Comparison of ENCODE assay signal across 16 cellular contexts in the genomic region with DNA sequence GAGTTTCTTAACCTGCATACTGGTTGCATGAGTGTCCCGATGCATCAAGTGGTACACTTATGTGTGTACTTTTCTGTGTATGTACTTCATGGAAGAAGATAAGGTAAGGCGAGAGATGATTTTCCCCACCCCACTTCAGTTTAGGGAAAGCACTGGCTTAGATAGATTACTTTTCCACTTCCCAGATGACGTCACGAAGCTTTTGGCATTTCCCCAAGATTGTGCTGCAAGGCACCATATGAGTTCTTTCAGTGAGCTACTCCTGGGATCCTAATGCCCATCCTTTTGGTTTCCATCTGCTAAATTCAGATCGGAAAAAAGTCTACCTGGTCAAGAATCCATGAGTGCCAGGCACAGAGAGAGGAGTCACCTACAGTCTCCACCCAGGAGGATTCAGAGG. TPM values are rescaled to one million over a fixed set of nuclear protein-coding genes. Genes with fewer than 3 reads are reported as not detected.
DNase-seq lines count a peak whose midpoint lies in the region; ATAC-seq and TF ChIP-seq lines count a peak whose summit lies in the region.
"Had no signal": no experiment of that assay in that cellular context is flagged by ENCODE, and none has a peak within 500 bp of the region (broad histone marks: within the 10 kb centered on the region; RNA-seq: fewer than 3 reads in every experiment).

No MANE protein-coding gene starts in this region.

- no peak overlapping the region for H3K4me3 ChIP-seq in A673 (ENCODE audit: low read depth, low read length, poor library complexity, severe bottlenecking)
- no peak overlapping the region for H3K4me3 ChIP-seq in cardiac fibroblast (replicated peaks in 1 of 2; ENCODE audit: low read depth in 2 of 2, low read length in 2 of 2)
- H3K4me3 ChIP-seq: left lung, SJSA1, skin epidermis had no signal

- no peaks in the 10 kb centered on the region for H3K9me3 ChIP-seq in A673 (ENCODE audit: low read depth, low read length, poor library complexity, severe bottlenecking)
- H3K9me3 ChIP-seq: left lung, SJSA1 had no signal

- no peak for TF ChIP-seq CTCF in A673 (conservative IDR thresholded peaks at IDR 0.05; ENCODE audit: low read depth, low read length)
- TF ChIP-seq CTCF in cardiac fibroblast (IDR thresholded peaks at IDR 0.05; ENCODE audit: low read depth, low read length): no peak

- no peaks in the 10 kb centered on the region for H3K4me1 ChIP-seq in A673 (ENCODE audit: insufficient read depth, low read length, poor library complexity, severe bottlenecking)

- CTCF ChIA-PET in A673 (lab: Charles Lee): no interaction called here

- no peak for ATAC-seq in GM21367 (IDR thresholded peaks at IDR 0.05; ENCODE audit: unreplicated experiment)
- ATAC-seq: activated CD4-positive, alpha-beta T cell treated with anti-CD3 and anti-CD28 coated beads for 36 hours; left lung had no signal

- no peaks in the 10 kb centered on the region for H3K36me3 ChIP-seq in A673 (ENCODE audit: insufficient read depth, low read length, poor library complexity, severe bottlenecking)
- H3K36me3 ChIP-seq: left lung, SJSA1 had no signal

- DNase-seq in A673 (ENCODE audit: low spot score): peak; percentile 8
- peak; percentile 20 for DNase-seq in HCEC 1CT
- DNase-seq in cardiac fibroblast (ENCODE audit: low read depth in 2 of 2): peak; percentile 49 to 66
- peak; percentile 46 for DNase-seq in iris pigment epithelial cell (ENCODE audit: low read depth)
- no peak for DNase-seq in foreskin melanocyte
- DNase-seq in COR-L47 (lab: John Stamatoyannopoulos, UW): no peak
- no peak for DNase-seq in DMS153 treated with DMSO at 0.1 percent for 48 hours (lab: John Stamatoyannopoulos, UW; ENCODE audit: unreplicated experiment)
- DNase-seq: activated CD4-positive, alpha-beta T cell treated with anti-CD3 and anti-CD28 coated beads for 36 hours; activated naive CD4-positive, alpha-beta T cell treated with anti-CD3 and anti-CD28 coated beads for 36 hours; Calu3; cerebellar nuclear complex; left lung had no signal

- intact Hi-C loops in A673 (cut with micrococcal nuclease; ENCODE audit: unreplicated experiment): no loop called here

- peaks cover 22% of the 10 kb centered on the region for H3K27me3 ChIP-seq in A673 (replicated peaks; ENCODE audit: insufficient read depth, low read depth, low read length, poor library complexity)

- no peak overlapping the region for H3K27ac ChIP-seq in A673 (ENCODE audit: low read depth, low read length, poor library complexity, severe bottlenecking)
- H3K27ac ChIP-seq: left lung, SJSA1, skin epidermis had no signal

- no TSS peak for BruUV-seq in A673 (replicated peaks; lab: Mats Ljungman, UMichigan)

- POLR2A ChIA-PET in A673 (lab: Charles Lee; ENCODE audit: low non-redundant PET): no interaction called here

RNA-seq across cellular contexts. Expression of gene IL17RB, which starts 4.5 kb away (rescaled TPM):
- total RNA-seq in A673 (2021): not detected in 2 replicates
- total RNA-seq: myocyte, SJSA1 had no signal

RNA-seq across cellular contexts. Expression of gene CHDH, which starts 4.7 kb away (rescaled TPM):
- 0.24 TPM in 1 of 2 replicates, not detected in the other for total RNA-seq in A673 (2021)
- total RNA-seq: SJSA1 had no signal

RNA-seq across cellular contexts. Expression of gene ACTR8, which starts 31.1 kb away (rescaled TPM):
- 21.1 and 26.9 TPM in 2 replicates for total RNA-seq in A673 (2021)

RNA-seq across cellular contexts. Expression of gene SELENOK, which starts 40.8 kb away (rescaled TPM):
- 19.9 and 20.7 TPM in 2 replicates for total RNA-seq in A673 (2021)

Comparison
In these comparisons a context has a peak if more than half of its experiments do, and no peak if none do; other contexts are left out.
1. DNase-seq: peak in A673 (single experiment), HCEC 1CT (single experiment), cardiac fibroblast (2 of 2) and iris pigment epithelial cell (single experiment); none in foreskin melanocyte (single experiment), COR-L47 (single experiment) and DMS153 treated with DMSO at 0.1 percent for 48 hours (single experiment).